ENCODE assay signal across 1 cellular context in genomic region chr11:45899448-45900174, GRCh38.
A peak's percentile ranks its signal among the peaks of the same experiment; 100 is the strongest.
TF ChIP-seq lines count a peak whose summit lies in the region.

No MANE protein-coding gene starts in this region.

TF ChIP-seq in neural cell, 6 proteins besides CTCF, POLR2A, EP300 and RAD21 (continued from another document):
- TF ChIP-seq REST (IDR thresholded peaks at IDR 0.05; ENCODE audit: borderline replicate concordance) (peak; percentile 50), SMC3 (conservative IDR thresholded peaks at IDR 0.05; ENCODE audit: poor library complexity) (peak; percentile 29), MXI1 (conservative IDR thresholded peaks at IDR 0.05; ENCODE audit: poor library complexity, severe bottlenecking) (peak; percentile 82)
